Comparison of ENCODE assay signal across 8 cellular contexts in the genomic region with DNA sequence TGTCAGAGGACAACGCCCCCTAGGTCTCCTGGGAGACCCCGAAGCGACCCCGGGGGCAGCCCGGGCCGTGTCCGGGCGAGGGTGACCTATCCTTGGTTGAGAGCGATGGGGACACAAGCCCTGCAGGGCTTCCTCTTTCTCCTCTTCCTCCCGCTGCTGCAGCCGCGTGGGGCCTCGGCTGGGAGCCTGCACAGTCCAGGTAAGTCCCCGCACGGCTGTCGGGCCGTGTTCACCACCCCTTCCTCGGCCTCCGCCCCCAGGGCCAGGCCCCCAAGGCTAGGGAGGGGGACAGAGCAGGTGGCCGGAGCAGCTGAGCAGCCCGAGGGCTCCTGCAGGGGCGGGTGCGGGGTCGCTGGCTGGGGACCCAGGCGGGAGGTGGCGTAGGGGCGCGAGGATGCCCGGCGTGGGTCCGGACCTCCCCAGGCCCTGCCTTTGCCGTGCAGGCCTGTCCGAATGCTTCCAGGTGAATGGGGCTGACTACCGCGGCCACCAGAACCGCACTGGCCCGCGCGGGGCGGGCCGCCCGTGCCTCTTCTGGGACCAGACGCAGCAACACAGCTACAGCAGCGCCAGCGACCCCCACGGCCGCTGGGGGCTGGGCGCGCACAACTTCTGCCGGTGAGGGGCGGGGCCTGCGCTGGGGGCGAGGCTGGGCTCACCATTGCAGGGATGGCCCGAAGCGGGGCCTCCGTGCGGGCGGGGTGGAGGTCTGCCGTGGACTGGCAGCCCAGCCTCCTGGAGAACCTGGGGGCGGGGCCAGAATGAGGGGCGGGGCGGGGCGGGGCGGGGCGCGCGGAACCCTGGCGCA. TPM values are rescaled to one million over a fixed set of nuclear protein-coding genes. Genes with fewer than 3 reads are reported as not detected.
DNase-seq lines count a peak whose midpoint lies in the region; ATAC-seq and TF ChIP-seq lines count a peak whose summit lies in the region.

No MANE protein-coding gene starts in this region.

- DNase-seq in ELF-1 (ENCODE audit: low read depth, low spot score) (peak; percentile 94), SIG-M5 (lab: John Stamatoyannopoulos, UW) (peak; percentile 27), left colon (peak; percentile 25 to 63), suprapubic skin (ENCODE audit: low spot score in 2 of 2) (peak in 1 of 2 donors; percentile 60), foreskin melanocyte (no peak)
- DNase-seq in activated naive CD4-positive, alpha-beta T cell treated with anti-CD3 and anti-CD28 coated beads, Interleukin-2, amount 10 ng/mL, durations not matched to agents 7 days and 5 days: peak; percentile 83

- H3K4me2 ChIP-seq in Loucy (ENCODE audit: low read depth, low read length, poor library complexity, severe bottlenecking): peak overlapping the region; percentile 74

- peaks cover 32% of the 10 kb centered on the region for H3K4me1 Mint-ChIP-seq in activated naive CD4-positive, alpha-beta T cell treated with anti-CD3 and anti-CD28 coated beads, Interleukin-2, amount 10 ng/mL, durations not matched to agents 7 days and 5 days

- H3K4me1 ChIP-seq in Loucy (ENCODE audit: insufficient read depth, low read length, poor library complexity, severe bottlenecking) (no peaks in the 10 kb centered on the region), suprapubic skin (peaks cover 76% of the 10 kb centered on the region)

- H3K9me3 ChIP-seq in Loucy (ENCODE audit: insufficient read depth, low read depth, low read length): no peaks in the 10 kb centered on the region
- no peaks in the 10 kb centered on the region for H3K9me3 ChIP-seq in suprapubic skin

- H2AFZ ChIP-seq in Loucy (ENCODE audit: low read length): peak overlapping the region; percentile 64; the same call in 1 of the 2 replicates

- H3K4me3 ChIP-seq in Loucy (ENCODE audit: low read length, poor library complexity, severe bottlenecking): peak overlapping the region; percentile 66
- peak overlapping the region; percentile 43 for H3K4me3 ChIP-seq in suprapubic skin

- no peaks in the 10 kb centered on the region for H3K27me3 ChIP-seq in Loucy (ENCODE audit: insufficient read depth, low read length, poor library complexity, severe bottlenecking)
- peaks cover 84% of the 10 kb centered on the region for H3K27me3 ChIP-seq in suprapubic skin

- no peaks in the 10 kb centered on the region for H3F3A ChIP-seq in Loucy (ENCODE audit: low read depth)

- H4K20me1 ChIP-seq in Loucy (ENCODE audit: insufficient read depth, low read length, poor library complexity, severe bottlenecking): no peaks in the 10 kb centered on the region

- H3K36me3 ChIP-seq in Loucy (ENCODE audit: insufficient read depth, low read length): no peaks in the 10 kb centered on the region
- no peaks in the 10 kb centered on the region for H3K36me3 ChIP-seq in suprapubic skin

- H3K4me3 Mint-ChIP-seq in activated naive CD4-positive, alpha-beta T cell treated with anti-CD3 and anti-CD28 coated beads, Interleukin-2, amount 10 ng/mL, durations not matched to agents 7 days and 5 days: peak overlapping the region; percentile 50

- CTCF ChIA-PET in activated naive CD4-positive, alpha-beta T cell treated with anti-CD3 and anti-CD28 coated beads, Interleukin-2, amount 10 ng/mL, durations not matched to agents 7 days and 5 days (lab: Charles Lee): interaction anchor here (0.6 to 1.8 kb wide), 3 partner anchors 14 to 36 kb away, joined by 3 to 4 read pairs (median 3); no protein-coding TSS in a partner anchor

- H3K27me3 Mint-ChIP-seq in activated naive CD4-positive, alpha-beta T cell treated with anti-CD3 and anti-CD28 coated beads, Interleukin-2, amount 10 ng/mL, durations not matched to agents 7 days and 5 days: peaks cover 95% of the 10 kb centered on the region

- no CpG with 5 or more reads among the region's 68 CpGs for WGBS in suprapubic skin

- no peak for TF ChIP-seq POLR2A in suprapubic skin (IDR thresholded peaks at IDR 0.05)

- intact Hi-C loops in left colon (cut with DNase I, micrococcal nuclease): no loop called here

- TF ChIP-seq EP300 in suprapubic skin (IDR thresholded peaks at IDR 0.05): no peak

- ATAC-seq in left colon: peak; percentile 7
- no peak for ATAC-seq in GM21390 (IDR thresholded peaks at IDR 0.05; ENCODE audit: unreplicated experiment)

- H3K27ac ChIP-seq in suprapubic skin: no peak overlapping the region

- no peaks in the 10 kb centered on the region for H3K9me2 ChIP-seq in Loucy (replicated peaks; ENCODE audit: low read depth, low read length)

- no peak for TF ChIP-seq CTCF in Loucy (conservative IDR thresholded peaks at IDR 0.05; ENCODE audit: low read length)
- TF ChIP-seq CTCF in suprapubic skin (IDR thresholded peaks at IDR 0.05): no peak

- no peak overlapping the region for H3K9ac ChIP-seq in Loucy (ENCODE audit: low read depth, low read length, poor library complexity, severe bottlenecking)

- H3K36me3 Mint-ChIP-seq in activated naive CD4-positive, alpha-beta T cell treated with anti-CD3 and anti-CD28 coated beads, Interleukin-2, amount 10 ng/mL, durations not matched to agents 7 days and 5 days: no peaks in the 10 kb centered on the region

- no peak overlapping the region for H3K27ac Mint-ChIP-seq in activated naive CD4-positive, alpha-beta T cell treated with anti-CD3 and anti-CD28 coated beads, Interleukin-2, amount 10 ng/mL, durations not matched to agents 7 days and 5 days

- H3K9me3 Mint-ChIP-seq in activated naive CD4-positive, alpha-beta T cell treated with anti-CD3 and anti-CD28 coated beads, Interleukin-2, amount 10 ng/mL, durations not matched to agents 7 days and 5 days: no peaks in the 10 kb centered on the region

- H3K79me2 ChIP-seq in Loucy (ENCODE audit: insufficient read depth, low read length): no peaks in the 10 kb centered on the region

RNA-seq across cellular contexts. Expression of gene KREMEN2, which starts 0.5 kb away (rescaled TPM):
- total RNA-seq in left colon: 1 to 10 TPM in 1 of 2 donors, under 1 TPM in 1; 0.89 to 1.1 TPM
- 1 to 10 TPM; 1.0 to 4.2 (median 3.9) TPM for total RNA-seq in suprapubic skin

RNA-seq across cellular contexts. Expression of gene PAQR4, which starts 4.5 kb away (rescaled TPM):
- total RNA-seq in left colon (10 to 100 TPM in 1 of 2 donors, 1 to 10 TPM in 1; 8.7 to 12.7 TPM), suprapubic skin (10 to 100 TPM in 3 of 4 donors, 1 to 10 TPM in 1; 4.7 to 19.2 (median 14.1) TPM)

RNA-seq across cellular contexts. Expression of gene PKMYT1, which starts 15.6 kb away (rescaled TPM):
- total RNA-seq in left colon: 10 to 100 TPM in 1 of 2 donors, 1 to 10 TPM in 1; 4.4 to 12.6 TPM
- 1 to 10 TPM; 1.9 to 6.4 (median 4.7) TPM for total RNA-seq in suprapubic skin

RNA-seq across cellular contexts. Expression of gene CLDN9, which starts 48.1 kb away (rescaled TPM):
- total RNA-seq in left colon (under 1 TPM; 0.40 to 0.42 TPM), suprapubic skin (not detected)

RNA-seq across cellular contexts. Expression of gene FLYWCH1, which starts 52.9 kb away (rescaled TPM):
- total RNA-seq in left colon (10 to 100 TPM; 23.0 to 27.3 TPM), suprapubic skin (10 to 100 TPM; 32.7 to 81.8 (median 52.1) TPM)
